1 cellular context compared by ENCODE assay signal in genomic region chr1:12783783-12784182, GRCh38.
TF ChIP-seq lines count a peak whose summit lies in the region.

No MANE protein-coding gene starts in this region.

TF ChIP-seq in K562, 482 proteins besides CTCF, POLR2A, EP300 and RAD21:
- peak; percentile 32; the same call in 1 of the 2 replicates for TF ChIP-seq ARID2 (IDR thresholded peaks at IDR 0.05)
- peak; percentile 44; the same call in 1 of the 2 replicates for TF ChIP-seq DEAF1 (CRISPR knock-in tag; IDR thresholded peaks at IDR 0.05)
- TF ChIP-seq BHLHE40 (IDR thresholded peaks at IDR 0.05; ENCODE audit: low read length), result 0 out of 2 replicates have a peak, but pooled peaks have one; percentile 10
